ENCODE assay signal across 1 cellular context in genomic region chr10:126731613-126731995, GRCh38.
TF ChIP-seq lines count a peak whose summit lies in the region.

No MANE protein-coding gene starts in this region.

TF ChIP-seq in GM23338, 12 proteins besides CTCF, POLR2A, EP300 and RAD21 (continued from another document):
- TF ChIP-seq REST (IDR thresholded peaks at IDR 0.05; ENCODE audit: unreplicated experiment) (no peak), STAT1 (IDR thresholded peaks at IDR 0.05; ENCODE audit: unreplicated experiment) (no peak), ZNF114 (CRISPR knock-in tag; IDR thresholded peaks at IDR 0.05) (no peak), EZH2phosphoT487 (IDR thresholded peaks at IDR 0.05; ENCODE audit: unreplicated experiment) (no peak)
TF ChIP-seq in GM23338: peak in this region for 0.
